In genomic region chr7:104789780-104790179, GRCh38 we compare ENCODE assay signal across 28 cellular contexts.
"Had no signal": no experiment of that assay in that cellular context is flagged by ENCODE, and none has a peak within 500 bp of the region (broad histone marks: within the 10 kb centered on the region; RNA-seq: fewer than 3 reads in every experiment).

No MANE protein-coding gene starts in this region.

- H3K9me3 ChIP-seq: adrenal gland, body of pancreas, esophagus squamous epithelium, gastroesophageal sphincter, heart right ventricle had no signal

- H3K4me2 ChIP-seq: hepatocyte had no signal

- H3K36me3 ChIP-seq: adrenal gland, esophagus squamous epithelium, gastroesophageal sphincter, heart right ventricle had no signal

- DNase-seq: activated CD4-positive, alpha-beta memory T cell treated with anti-CD3 and anti-CD28 coated beads, Interleukin-2, amount 10 ng/mL, durations not matched to agents 7 days and 5 days; activated CD4-positive, alpha-beta T cell treated with anti-CD3 and anti-CD28 coated beads for 1 hour; activated CD4-positive, alpha-beta T cell treated with anti-CD3 and anti-CD28 coated beads for 4 hours; activated CD4-positive, alpha-beta T cell treated with anti-CD3 and anti-CD28 coated beads, Interleukin-2, amount 10 ng/mL, durations not matched to agents 7 days and 5 days; activated CD4-positive, alpha-beta T cell treated with anti-CD3 and anti-CD28 coated beads, Interleukin-2, amount 50 U/mL, for 4 hours; activated effector memory CD4-positive, alpha-beta T cell treated with anti-CD3 and anti-CD28 coated beads, Interleukin-2, amount 50 U/mL, for 16 hours; activated naive CD4-positive, alpha-beta T cell treated with anti-CD3 and anti-CD28 coated beads for 36 hours; activated naive CD8-positive, alpha-beta T cell treated with anti-CD3 and anti-CD28 coated beads for 36 hours; activated naive CD8-positive, alpha-beta T cell treated with anti-CD3 and anti-CD28 coated beads, Interleukin-2, amount 50 U/mL, for 24 hours; activated T-cell treated with anti-CD3 and anti-CD28 coated beads, Interleukin-2, amount 50 U/mL, for 4 hours; adrenal gland; amygdala; aorta; body of pancreas; caudate nucleus; cortex of kidney; effector CD8-positive, alpha-beta T cell; esophagus squamous epithelium; foreskin melanocyte; heart right ventricle; T-helper 2 cell had no signal

- H3K4me3 ChIP-seq: adrenal gland, body of pancreas, esophagus squamous epithelium, gastroesophageal sphincter, heart right ventricle, hepatocyte had no signal

- H3K79me2 ChIP-seq: hepatocyte had no signal

- H3K4me1 ChIP-seq: adrenal gland, body of pancreas, esophagus squamous epithelium, gastroesophageal sphincter, heart right ventricle had no signal

- FAIRE-seq: colon, endometrium had no signal

- H3K27ac ChIP-seq: adrenal gland, body of pancreas, epithelial cell of prostate, esophagus squamous epithelium, gastroesophageal sphincter, heart right ventricle, hepatocyte had no signal

- H3K27me3 ChIP-seq: adrenal gland, body of pancreas, gastroesophageal sphincter, hepatocyte had no signal

- H2AFZ ChIP-seq: hepatocyte had no signal

- ATAC-seq: activated naive CD8-positive, alpha-beta T cell treated with anti-CD3 and anti-CD28 coated beads, Interleukin-2, amount 50 U/mL, for 24 hours; activated T-cell treated with anti-CD3 and anti-CD28 coated beads, Interleukin-2, amount 50 U/mL, for 4 hours; activated T-helper 17 cell treated with anti-CD3 and anti-CD28 coated beads, Interleukin-2, amount 50 U/mL, for 72 hours; body of pancreas; gastroesophageal sphincter; heart right ventricle; WTC11 had no signal
